ENCODE assay signal across 8 cellular contexts in genomic region chr3:44624696-44625528, GRCh38. TPM values are rescaled to one million over a fixed set of nuclear protein-coding genes. Genes with fewer than 3 reads are reported as not detected.
A peak's percentile ranks its signal among the peaks of the same experiment; 100 is the strongest.
DNase-seq lines count a peak whose midpoint lies in the region; ATAC-seq, FAIRE-seq and TF ChIP-seq lines count a peak whose summit lies in the region.

TSS of gene ZNF197 (plus strand) at chr3:44625036. CDS start at chr3:44629155, 4,119 bp downstream.

- peak; percentile 9 for TF ChIP-seq CTCF in GM12865 (IDR thresholded peaks at IDR 0.05; ENCODE audit: insufficient read depth, low read depth, low read length, missing control alignments)
- peak; percentile 9 for TF ChIP-seq CTCF in psoas muscle (IDR thresholded peaks at IDR 0.05)

- H3K27ac ChIP-seq in right cardiac atrium (ENCODE audit: low read length) (peak within 1 kb of the TSS; percentile 88), psoas muscle (peak within 1 kb of the TSS; percentile 96)

- peak; percentile 92 for ATAC-seq in HG02588 (IDR thresholded peaks at IDR 0.05; ENCODE audit: unreplicated experiment)
- ATAC-seq in right cardiac atrium = peak; percentile 98 to 99
- peak; percentile 95 to 99 (median 98) for ATAC-seq in psoas muscle

- FAIRE-seq in urothelium cell line (lab: Jason Lieb, UNC) = peak; percentile 32

- H3K27me3 ChIP-seq in right cardiac atrium (ENCODE audit: control insufficient read depth, insufficient read depth) = no peaks in the 10 kb centered on the region
- no peaks in the 10 kb centered on the region for H3K27me3 ChIP-seq in psoas muscle (ENCODE audit: insufficient read depth in 3 of 3, low read length in 2 of 3)

- H3K9me3 ChIP-seq in right cardiac atrium (ENCODE audit: control insufficient read depth, low read length) = no peaks in the 10 kb centered on the region
- no peaks in the 10 kb centered on the region for H3K9me3 ChIP-seq in psoas muscle

- peaks cover 3% of the 10 kb centered on the region for H3K4me1 ChIP-seq in right cardiac atrium (ENCODE audit: control insufficient read depth, insufficient read depth, low read length)
- H3K4me1 ChIP-seq in psoas muscle = peaks cover 13% of the 10 kb centered on the region

- peak within 1 kb of the TSS; percentile 72 for H3K4me3 ChIP-seq in GM12865 (ENCODE audit: low read depth, low read length)
- peak within 1 kb of the TSS; percentile 99 for H3K4me3 ChIP-seq in right cardiac atrium (ENCODE audit: low read length)
- H3K4me3 ChIP-seq in psoas muscle = peak within 1 kb of the TSS; percentile 97

- under 1% methylated on average over 50 of the region's 50 CpGs for WGBS in right cardiac atrium
- 0 to 1% (median 0%) methylated on average over 41 to 50 of the region's 50 CpGs for WGBS in psoas muscle, 3 donors

- DNase-seq in GM12865 (ENCODE audit: low read depth) (peak; percentile 84), NCI-H1105 treated with DMSO at 0.1 percent for 48 hours (lab: John Stamatoyannopoulos, UW) (peak; percentile 80), T-helper 1 cell (peak in 4 of 5 donors; percentile 11 to 76 (median 21)), amniotic stem cell (lab: John Stamatoyannopoulos, UW) (peak; percentile 70), right cardiac atrium (peak; percentile 89 to 94 (median 93)), psoas muscle (peak; percentile 86 to 92), urothelium cell line (ENCODE audit: low spot score) (peak; percentile 92)

- H3K36me3 ChIP-seq in psoas muscle (ENCODE audit: insufficient read depth in 1 of 2, low read depth in 1 of 2) = peaks cover 2 to 11% of the 10 kb centered on the region in 2 donors

- intact Hi-C loops in right cardiac atrium (cut with DNase I) (no loop called here), psoas muscle (cut with DNase I) (loop anchor here (2.0 to 10.0 kb wide), 4 partner anchors 22 to 303 kb away; partner anchors contain the start of gene ZNF502 (in 1 of the 2))

RNA-seq across cellular contexts. Expression of gene ZNF197, which starts in this region (rescaled TPM):
- total RNA-seq in right cardiac atrium = 10 to 100 TPM; 13.3 to 15.8 (median 13.8) TPM
- 6.7 TPM for polyA plus RNA-seq in right cardiac atrium
- total RNA-seq in psoas muscle = 10 to 100 TPM; 15.1 to 19.1 (median 15.9) TPM
- polyA plus RNA-seq in psoas muscle = 10 to 100 TPM in 1 of 3 donors, 1 to 10 TPM in 2; 5.2 to 15.3 (median 9.0) TPM

Comparison
In these comparisons a context has a peak if more than half of its experiments do, and no peak if none do; other contexts are left out.
1. Peak in every context shown above with its lines: DNase-seq, ATAC-seq, H3K4me3 ChIP-seq and H3K27ac ChIP-seq.
2. DNase-seq: peak in every context shown above with its lines; median percentile 93 in right cardiac atrium; 92 in urothelium cell line; 89 in psoas muscle; 84 in GM12865; 80 in NCI-H1105 treated with DMSO at 0.1 percent for 48 hours; 70 in amniotic stem cell; 21 in T-helper 1 cell.
3. intact Hi-C loops: an anchor here in psoas muscle (2.0 to 10.0 kb wide); none called in right cardiac atrium.